16 cellular contexts compared by ENCODE assay signal in the genomic region with DNA sequence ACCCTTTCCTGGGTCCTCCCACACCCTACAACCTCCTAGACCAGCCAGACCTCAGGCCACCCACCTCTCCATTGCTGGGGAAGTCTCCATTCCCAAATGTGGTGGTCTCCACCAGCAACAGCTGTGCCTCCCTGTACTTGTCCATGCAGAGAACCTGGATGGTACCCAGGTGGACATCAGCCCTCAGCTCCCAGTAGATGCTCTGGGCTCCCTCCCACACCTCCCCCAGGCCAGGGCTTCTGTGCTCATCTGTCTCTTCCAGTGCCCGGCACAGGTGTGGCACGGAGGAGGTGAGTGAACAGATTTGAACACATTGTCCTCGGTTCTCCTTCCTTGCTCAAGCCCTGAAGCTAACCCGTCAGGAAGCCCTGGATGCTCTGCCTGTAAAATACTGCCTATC. TPM values are rescaled to one million over a fixed set of nuclear protein-coding genes. Genes with fewer than 3 reads are reported as not detected.
A peak's percentile ranks its signal among the peaks of the same experiment; 100 is the strongest.
DNase-seq lines count a peak whose midpoint lies in the region; ATAC-seq and TF ChIP-seq lines count a peak whose summit lies in the region.
"Had no signal": no experiment of that assay in that cellular context is flagged by ENCODE, and none has a peak within 500 bp of the region (broad histone marks: within the 10 kb centered on the region; RNA-seq: fewer than 3 reads in every experiment).

No MANE protein-coding gene starts in this region.

- ATAC-seq in RWPE2 (ENCODE audit: low read depth) (no peak), upper lobe of right lung (no peak)
- ATAC-seq in stimulated activated naive CD8-positive, alpha-beta T cell treated with anti-CD3 and anti-CD28 coated beads, Interleukin-15, amount 100 ng/mL, for 72 hours = no peak

- no peak overlapping the region for H3K27ac Mint-ChIP-seq in stimulated activated naive CD8-positive, alpha-beta T cell treated with anti-CD3 and anti-CD28 coated beads, Interleukin-15, amount 100 ng/mL, for 72 hours
- H3K27ac Mint-ChIP-seq: CD4-positive, alpha-beta memory T cell; HFFc6 had no signal

- H3K27ac ChIP-seq in RWPE2 (ENCODE audit: poor library complexity, severe bottlenecking) (no peak overlapping the region), upper lobe of right lung (no peak overlapping the region), ascending aorta (no peak overlapping the region)
- H3K27ac ChIP-seq: GM23248 had no signal

- H3K9me3 ChIP-seq in RWPE2 (ENCODE audit: severe bottlenecking) (no peaks in the 10 kb centered on the region), upper lobe of right lung (no peaks in the 10 kb centered on the region), ascending aorta (no peaks in the 10 kb centered on the region)
- H3K9me3 ChIP-seq: HAP-1 had no signal

- H3K9me3 Mint-ChIP-seq in stimulated activated naive CD8-positive, alpha-beta T cell treated with anti-CD3 and anti-CD28 coated beads, Interleukin-15, amount 100 ng/mL, for 72 hours = no peaks in the 10 kb centered on the region
- H3K9me3 Mint-ChIP-seq: CD4-positive, alpha-beta memory T cell; HFFc6 had no signal

- no peaks in the 10 kb centered on the region for H3K27me3 Mint-ChIP-seq in stimulated activated naive CD8-positive, alpha-beta T cell treated with anti-CD3 and anti-CD28 coated beads, Interleukin-15, amount 100 ng/mL, for 72 hours
- H3K27me3 Mint-ChIP-seq: CD4-positive, alpha-beta memory T cell had no signal

- H3K36me3 ChIP-seq in H7 (replicated peaks; ENCODE audit: control insufficient read depth, insufficient read depth, low read length) (no peaks in the 10 kb centered on the region), RWPE2 (ENCODE audit: low read depth) (no peaks in the 10 kb centered on the region), upper lobe of right lung (no peaks in the 10 kb centered on the region), ascending aorta (no peaks in the 10 kb centered on the region)
- H3K36me3 ChIP-seq: HAP-1 had no signal

- no peaks in the 10 kb centered on the region for H3K4me1 Mint-ChIP-seq in stimulated activated naive CD8-positive, alpha-beta T cell treated with anti-CD3 and anti-CD28 coated beads, Interleukin-15, amount 100 ng/mL, for 72 hours
- H3K4me1 Mint-ChIP-seq: CD4-positive, alpha-beta memory T cell had no signal

- H3K4me1 ChIP-seq in RWPE2 (ENCODE audit: insufficient read depth, poor library complexity, severe bottlenecking) (no peaks in the 10 kb centered on the region), upper lobe of right lung (no peaks in the 10 kb centered on the region), ascending aorta (no peaks in the 10 kb centered on the region)
- H3K4me1 ChIP-seq: HAP-1 had no signal

- intact Hi-C loops in upper lobe of right lung (cut with DNase I) (no loop called here), ascending aorta (cut with DNase I) (no loop called here)

- peak; percentile 6 for DNase-seq in H7
- peak; percentile 7 for DNase-seq in RWPE2 (ENCODE audit: low spot score)
- peak; percentile 45 for DNase-seq in mesenteric fat pad (ENCODE audit: low spot score)
- DNase-seq in upper lobe of right lung = peak; percentile 29
- no peak for DNase-seq in ascending aorta (ENCODE audit: low spot score in 2 of 2)
- DNase-seq in stimulated activated naive CD8-positive, alpha-beta T cell treated with anti-CD3 and anti-CD28 coated beads, Interleukin-15, amount 100 ng/mL, for 72 hours = no peak
- DNase-seq: Calu3; CD4-positive, alpha-beta memory T cell; COR-L47; DMS53; DMS79 treated with DMSO at 0.1 percent for 48 hours; GF-D8; GM23248; HFFc6 had no signal

- no peak overlapping the region for H3K4me3 Mint-ChIP-seq in stimulated activated naive CD8-positive, alpha-beta T cell treated with anti-CD3 and anti-CD28 coated beads, Interleukin-15, amount 100 ng/mL, for 72 hours
- H3K4me3 Mint-ChIP-seq: CD4-positive, alpha-beta memory T cell; HFFc6 had no signal

- no peak for TF ChIP-seq CTCF in RWPE2 (IDR thresholded peaks at IDR 0.05; ENCODE audit: poor library complexity, severe bottlenecking)
- no peak for TF ChIP-seq CTCF in upper lobe of right lung (IDR thresholded peaks at IDR 0.05)
- no peak for TF ChIP-seq CTCF in ascending aorta (IDR thresholded peaks at IDR 0.05)

- H3K4me3 ChIP-seq in H7 (ENCODE audit: insufficient read depth, low read depth, low read length) (no peak overlapping the region), RWPE2 (ENCODE audit: severe bottlenecking) (no peak overlapping the region), upper lobe of right lung (no peak overlapping the region), ascending aorta (no peak overlapping the region)
- H3K4me3 ChIP-seq: GM23248, HAP-1 had no signal

- H3K27me3 ChIP-seq in H7 (ENCODE audit: control insufficient read depth, insufficient read depth, low read length) = no peaks in the 10 kb centered on the region
- no peaks in the 10 kb centered on the region for H3K27me3 ChIP-seq in RWPE2 (ENCODE audit: insufficient read depth, poor library complexity, severe bottlenecking)
- H3K27me3 ChIP-seq in upper lobe of right lung = no peaks in the 10 kb centered on the region
- H3K27me3 ChIP-seq in ascending aorta = no peaks in the 10 kb centered on the region

RNA-seq across cellular contexts. Expression of gene LGALS9, which starts 34.6 kb away (rescaled TPM):
- 0.31 and 0.63 TPM in 2 replicates for total RNA-seq in H7 (2014; rRNA removed; shearing (Covaris generic))
- 116 TPM for total RNA-seq in mesenteric fat pad
- total RNA-seq in upper lobe of right lung = 185 TPM
- 34.3 TPM for total RNA-seq in ascending aorta
- total RNA-seq: G401 had no signal

Comparison
In these comparisons a context has a peak if more than half of its experiments do, and no peak if none do; other contexts are left out.
1. DNase-seq: peak in H7 (single experiment), RWPE2 (single experiment), mesenteric fat pad (single experiment) and upper lobe of right lung (single experiment); none in ascending aorta (0 of 2) and stimulated activated naive CD8-positive, alpha-beta T cell treated with anti-CD3 and anti-CD28 coated beads, Interleukin-15, amount 100 ng/mL, for 72 hours (0 of 2).
2. RNA of gene LGALS9, which starts 34.6 kb away (total RNA-seq): 185 TPM in upper lobe of right lung (single experiment), 116 TPM in mesenteric fat pad (single experiment) and 34.3 TPM in ascending aorta (single experiment); 0.31 to 0.63 TPM in H7; every median in the first group is over 10 times any median in the second.